In genomic region chr3:58176827-58177489, GRCh38 we compare ENCODE assay signal across 12 cellular contexts. TPM values are rescaled to one million over a fixed set of nuclear protein-coding genes. Genes with fewer than 3 reads are reported as not detected.
DNase-seq lines count a peak whose midpoint lies in the region; ATAC-seq, FAIRE-seq and TF ChIP-seq lines count a peak whose summit lies in the region.
"Had no signal": no experiment of that assay in that cellular context is flagged by ENCODE, and none has a peak within 500 bp of the region (broad histone marks: within the 10 kb centered on the region; RNA-seq: fewer than 3 reads in every experiment).

No MANE protein-coding gene starts in this region.

- H3K9me3 ChIP-seq in parathyroid adenoma (ENCODE audit: control insufficient read depth, low read length), result no peaks in the 10 kb centered on the region

- no peak overlapping the region for H3K4me3 ChIP-seq in parathyroid adenoma (ENCODE audit: low read depth, low read length)

- H3K27me3 Mint-ChIP-seq in endothelial cell (ENCODE audit: unreplicated experiment), result peaks cover 14% of the 10 kb centered on the region

- peak overlapping the region; percentile 96 for H2AFZ ChIP-seq in parathyroid adenoma

- no peak overlapping the region for H3K4me2 ChIP-seq in parathyroid adenoma (ENCODE audit: low read length)

- DNase-seq in EL, result peak; percentile 20
- DNase-seq in RWPE1 (ENCODE audit: low spot score), result no peak
- no peak for DNase-seq in endothelial cell (ENCODE audit: low spot score)
- DNase-seq in substantia nigra (lab: John Stamatoyannopoulos, UW), result no peak
- no peak for DNase-seq in GM19239 (ENCODE audit: insufficient read length, low spot score)
- DNase-seq: DMS153, NCI-H748 treated with DMSO at 0.1 percent for 48 hours had no signal

- H3K27ac ChIP-seq in RWPE1 (peak overlapping the region; percentile 76), parathyroid adenoma (no peak overlapping the region), substantia nigra (ENCODE audit: low read depth, low read length, poor library complexity, severe bottlenecking) (no peak overlapping the region)
- H3K27ac ChIP-seq: HL-60 had no signal

- H3K9ac ChIP-seq in parathyroid adenoma, result no peak overlapping the region

- TF ChIP-seq CTCF in RWPE1 (conservative IDR thresholded peaks at IDR 0.05; ENCODE audit: low read depth) (no peak), endothelial cell (IDR thresholded peaks at IDR 0.05; ENCODE audit: unreplicated experiment) (no peak), parathyroid adenoma (IDR thresholded peaks at IDR 0.05) (no peak)

- CTCF ChIA-PET in RWPE1 (lab: Yijun Ruan, JAX), result interaction anchor here (0.6 to 1.9 kb wide), 11 partner anchors 9 to 410 kb away, joined by 3 to 12 read pairs (median 4); partner anchors contain the start of genes HTD2 and RPP14

- peaks cover 8% of the 10 kb centered on the region for H3K36me3 Mint-ChIP-seq in endothelial cell (ENCODE audit: low read depth, unreplicated experiment)

- no peaks in the 10 kb centered on the region for H3K9me3 Mint-ChIP-seq in endothelial cell (ENCODE audit: unreplicated experiment)

- H3K79me2 ChIP-seq in parathyroid adenoma, result no peaks in the 10 kb centered on the region

- peak overlapping the region; percentile 9 for H3K4me3 Mint-ChIP-seq in endothelial cell (ENCODE audit: unreplicated experiment)

- ATAC-seq in HG02759 (IDR thresholded peaks at IDR 0.05; ENCODE audit: unreplicated experiment) (no peak), HG03108 (IDR thresholded peaks at IDR 0.05; ENCODE audit: unreplicated experiment) (no peak)

- no peak for FAIRE-seq in GM19239 (lab: Jason Lieb, UNC)
- FAIRE-seq: endometrium had no signal

- H3K4me1 Mint-ChIP-seq in endothelial cell (ENCODE audit: unreplicated experiment), result peaks cover 54% of the 10 kb centered on the region

- no peak overlapping the region for H3K27ac Mint-ChIP-seq in endothelial cell (ENCODE audit: unreplicated experiment)

- no peaks in the 10 kb centered on the region for H3K36me3 ChIP-seq in parathyroid adenoma (ENCODE audit: control insufficient read depth, insufficient read depth, low read length)

- H3K27me3 ChIP-seq in parathyroid adenoma (ENCODE audit: control insufficient read depth, insufficient read depth, low read length), result no peaks in the 10 kb centered on the region

- H3K4me1 ChIP-seq in parathyroid adenoma, result peaks cover 33% of the 10 kb centered on the region

- POLR2A ChIA-PET in RWPE1 (lab: Yijun Ruan, JAX; ENCODE audit: low non-redundant PET), result no interaction called here

RNA-seq across cellular contexts. Expression of gene DNASE1L3, which starts 33.8 kb away (rescaled TPM):
- 1.6 TPM for total RNA-seq in endothelial cell (ENCODE audit: unreplicated experiment)
